8 cellular contexts compared by ENCODE assay signal in the genomic region with DNA sequence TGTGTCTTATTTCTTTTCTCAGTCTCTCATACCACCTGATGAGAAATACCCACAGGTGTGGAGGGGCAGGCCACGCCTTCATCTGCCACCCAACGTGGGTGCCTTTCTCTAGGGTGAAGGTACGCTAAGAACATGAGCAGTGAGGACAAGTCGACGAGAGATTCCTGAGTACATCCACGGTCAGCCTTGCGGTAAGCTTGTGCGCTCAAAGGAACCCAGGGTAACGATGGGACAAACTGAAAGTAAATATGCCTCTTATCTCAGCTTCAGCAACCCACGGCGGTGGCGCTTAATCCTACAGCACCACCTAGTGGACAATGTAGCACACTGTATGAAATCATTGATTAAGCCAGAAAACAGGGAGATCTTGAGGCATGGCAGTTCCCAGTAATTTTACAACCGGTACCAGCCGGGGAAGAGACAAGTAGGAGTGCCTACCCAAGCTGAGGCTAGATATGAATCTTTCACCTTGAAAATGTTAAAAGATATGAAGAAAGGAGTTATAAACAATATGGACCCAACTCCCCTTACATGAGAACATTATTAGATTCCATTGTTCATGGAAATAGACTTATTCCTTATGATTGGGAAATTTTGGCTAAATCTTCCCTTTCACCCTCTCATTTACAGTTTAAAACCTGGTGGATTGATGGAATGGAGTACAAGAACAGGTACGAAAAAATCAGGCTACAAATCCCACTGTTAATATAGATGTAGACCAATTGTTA.
A peak's percentile ranks its signal among the peaks of the same experiment; 100 is the strongest.
DNase-seq lines count a peak whose midpoint lies in the region; TF ChIP-seq lines count a peak whose summit lies in the region.

No MANE protein-coding gene starts in this region.

- H3K36me3 ChIP-seq in HEK293 (ENCODE audit: control insufficient read depth in 2 of 2, insufficient read depth in 1 of 2, low read length in 2 of 2): no peaks in the 10 kb centered on the region
- no peaks in the 10 kb centered on the region for H3K36me3 ChIP-seq in mucosa of rectum (ENCODE audit: control insufficient read depth in 2 of 2, insufficient read depth in 2 of 2, low read length in 2 of 2)

- H3K27ac ChIP-seq in HEK293 (ENCODE audit: extremely low read depth, low read depth, low read length) (no peak overlapping the region), mucosa of rectum (ENCODE audit: low read depth in 2 of 2, low read length in 2 of 2) (peak overlapping the region; percentile 4 to 37)

- no peak overlapping the region for H3K27ac Mint-ChIP-seq in endothelial cell (ENCODE audit: unreplicated experiment)

- peaks cover 61% of the 10 kb centered on the region for H3K36me3 Mint-ChIP-seq in endothelial cell (ENCODE audit: low read depth, unreplicated experiment)

- H3K4me3 Mint-ChIP-seq in endothelial cell (ENCODE audit: unreplicated experiment): peak overlapping the region; percentile 49

- CTCF ChIA-PET in HEK293 (lab: Yijun Ruan, JAX): interaction anchor here (0.6 to 1.2 kb wide), 2 partner anchors 14 to 172 kb away, joined by 3 to 4 read pairs; no protein-coding TSS in a partner anchor

- H3K27me3 ChIP-seq in mucosa of rectum (ENCODE audit: control insufficient read depth in 2 of 2, insufficient read depth in 2 of 2, low read length in 2 of 2): no peaks in the 10 kb centered on the region

- no peaks in the 10 kb centered on the region for H3K9me3 ChIP-seq in HEK293 (ENCODE audit: control insufficient read depth, insufficient read depth, low read depth, low read length)
- H3K9me3 ChIP-seq in mucosa of rectum (ENCODE audit: control insufficient read depth in 2 of 2, low read length in 2 of 2): no peaks in the 10 kb centered on the region

- POLR2A ChIA-PET in HEK293 (lab: Yijun Ruan, JAX): no interaction called here

- peaks cover 29% of the 10 kb centered on the region for H3K9me3 Mint-ChIP-seq in endothelial cell (ENCODE audit: unreplicated experiment)

- DNase-seq in D341Med (ENCODE audit: low spot score) (peak; percentile 70), NCI-H526 treated with DMSO at 0.1 percent for 48 hours (lab: John Stamatoyannopoulos, UW) (peak; percentile 48), endothelial cell (ENCODE audit: low spot score) (peak; percentile 11), NCI-H446 treated with DMSO at 0.1 percent for 48 hours (lab: John Stamatoyannopoulos, UW) (no peak)
- DNase-seq in activated CD8-positive, alpha-beta memory T cell treated with anti-CD3 and anti-CD28 coated beads for 24 hours: peak; percentile 83
- DNase-seq in stimulated activated CD8-positive, alpha-beta memory T cell treated with anti-CD3 and anti-CD28 coated beads, Interleukin-7, amount 100 ng/mL, for 1 hour (ENCODE audit: low read depth in 2 of 2): peak; percentile 30 to 44

- peaks cover 2% of the 10 kb centered on the region for H3K27me3 Mint-ChIP-seq in endothelial cell (ENCODE audit: unreplicated experiment)

- TF ChIP-seq CTCF in HEK293 (tag by site-specific recombination; IDR thresholded peaks at IDR 0.05) (no peak), endothelial cell (IDR thresholded peaks at IDR 0.05; ENCODE audit: unreplicated experiment) (peak; percentile 74)

- peak overlapping the region in 1 of 2 donors; percentile 51 for H3K9ac ChIP-seq in mucosa of rectum (ENCODE audit: low read depth in 1 of 2, low read length in 2 of 2)

- H3K4me1 Mint-ChIP-seq in endothelial cell (ENCODE audit: unreplicated experiment): no peaks in the 10 kb centered on the region

- H3K4me1 ChIP-seq in HEK293 (ENCODE audit: control insufficient read depth, insufficient read depth, low read length) (no peaks in the 10 kb centered on the region), mucosa of rectum (ENCODE audit: control insufficient read depth in 2 of 2, insufficient read depth in 2 of 2, low read length in 2 of 2) (peaks cover 4 to 5% of the 10 kb centered on the region in 2 donors)

- no peak overlapping the region for H3K4me3 ChIP-seq in HEK293 (ENCODE audit: low read depth, low read length)
- H3K4me3 ChIP-seq in mucosa of rectum (ENCODE audit: low read length in 2 of 2): peak overlapping the region; percentile 87 to 89

TF ChIP-seq in HEK293, 187 proteins besides CTCF, POLR2A, EP300 and RAD21:
- TF ChIP-seq SCRT2 (tag by site-specific recombination; IDR thresholded peaks at IDR 0.05) (peak; percentile 74), SCRT1 (tag by site-specific recombination; IDR thresholded peaks at IDR 0.05; ENCODE audit: borderline replicate concordance) (peak; percentile 39; the same call in 1 of the 2 replicates), ZNF654 (tag by site-specific recombination; IDR thresholded peaks at IDR 0.05; ENCODE audit: low read depth) (peak; percentile 94), ZNF2 (tag by site-specific recombination; IDR thresholded peaks at IDR 0.05) (0 out of 2 replicates have a peak, but pooled peaks have one; percentile 47)
- TF ChIP-seq, protein P1, sequence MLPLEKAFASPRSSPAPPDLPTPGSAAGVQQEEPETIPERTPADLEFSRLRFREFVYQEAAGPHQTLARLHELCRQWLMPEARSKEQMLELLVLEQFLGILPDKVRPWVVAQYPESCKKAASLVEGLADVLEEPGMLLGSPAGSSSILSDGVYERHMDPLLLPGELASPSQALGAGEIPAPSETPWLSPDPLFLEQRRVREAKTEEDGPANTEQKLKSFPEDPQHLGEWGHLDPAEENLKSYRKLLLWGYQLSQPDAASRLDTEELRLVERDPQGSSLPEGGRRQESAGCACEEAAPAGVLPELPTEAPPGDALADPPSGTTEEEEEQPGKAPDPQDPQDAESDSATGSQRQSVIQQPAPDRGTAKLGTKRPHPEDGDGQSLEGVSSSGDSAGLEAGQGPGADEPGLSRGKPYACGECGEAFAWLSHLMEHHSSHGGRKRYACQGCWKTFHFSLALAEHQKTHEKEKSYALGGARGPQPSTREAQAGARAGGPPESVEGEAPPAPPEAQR (tag by site-specific recombination; IDR thresholded peaks at IDR 0.05): no peak
